8 cellular contexts compared by ENCODE assay signal in genomic region chr16:53504665-53505064, GRCh38. TPM values are rescaled to one million over a fixed set of nuclear protein-coding genes. Genes with fewer than 3 reads are reported as not detected.
DNase-seq lines count a peak whose midpoint lies in the region; ATAC-seq and TF ChIP-seq lines count a peak whose summit lies in the region.

No MANE protein-coding gene starts in this region.

- H3K36me3 Mint-ChIP-seq in CD4-positive, alpha-beta T cell (ENCODE audit: low read depth), result peaks cover 30% of the 10 kb centered on the region

- ATAC-seq in CD4-positive, alpha-beta T cell (ENCODE audit: poor library complexity), result no peak
- ATAC-seq in RWPE2 (ENCODE audit: low read depth), result no peak
- ATAC-seq in GM21529 (IDR thresholded peaks at IDR 0.05; ENCODE audit: unreplicated experiment), result no peak
- no peak for ATAC-seq in GM21447 (IDR thresholded peaks at IDR 0.05; ENCODE audit: unreplicated experiment)

- H2BK5ac ChIP-seq in neuronal stem cell (ENCODE audit: low read length), result no peak overlapping the region

- H2AFZ ChIP-seq in neuronal stem cell (ENCODE audit: low read length), result peak overlapping the region; percentile 89

- intact Hi-C loops in CD4-positive, alpha-beta T cell (cut with DNase I, micrococcal nuclease), result loop anchor here (5.0 kb wide), 4 partner anchors 47 to 377 kb away; partner anchors contain the start of genes FTO (in 1 of the 2) and RPGRIP1L (in 1 of the 2)

- POLR2A ChIA-PET in CD4-positive, alpha-beta T cell (lab: Charles Lee), result interaction anchor here (1.3 to 9.6 kb wide), 10 partner anchors 10 to 199 kb away, joined by 4 to 166 read pairs (median 16); partner anchors contain the start of genes FTO, RBL2 and RPGRIP1L

- peak overlapping the region; percentile 86 for H3K27ac Mint-ChIP-seq in CD4-positive, alpha-beta T cell

- CTCF ChIA-PET in CD4-positive, alpha-beta T cell (lab: Charles Lee), result no interaction called here

- H3K36me3 ChIP-seq in RWPE2 (ENCODE audit: low read depth) (no peaks in the 10 kb centered on the region), neuronal stem cell (replicated peaks in 1 of 2; ENCODE audit: control insufficient read depth in 2 of 2, insufficient read depth in 2 of 2, low read length in 2 of 2) (no peaks in the 10 kb centered on the region)
- H3K36me3 ChIP-seq in effector memory CD4-positive, alpha-beta T cell (ENCODE audit: control insufficient read depth, insufficient read depth, low read length), result no peaks in the 10 kb centered on the region

- H4K91ac ChIP-seq in neuronal stem cell (ENCODE audit: low read depth, low read length, poor library complexity), result no peak overlapping the region

- WGBS in neuronal stem cell (ENCODE audit: extremely low coverage in 2 of 2, insufficient read length in 2 of 2, insufficient replicate concordance in 1 of 2), 2 donors, result no CpG with 5 or more reads among the region's 7 CpGs

- H2BK15ac ChIP-seq in neuronal stem cell (ENCODE audit: low read length), result no peak overlapping the region

- H3K79me1 ChIP-seq in neuronal stem cell (ENCODE audit: low read depth, low read length), result no peaks in the 10 kb centered on the region

- H3K4me3 ChIP-seq in RWPE2 (ENCODE audit: severe bottlenecking) (no peak overlapping the region), neuronal stem cell (ENCODE audit: low read length in 2 of 2) (peak overlapping the region in 1 of 2 donors; percentile 78)
- H3K4me3 ChIP-seq in effector memory CD4-positive, alpha-beta T cell (ENCODE audit: insufficient read depth, low read depth, low read length, poor library complexity, severe bottlenecking), result peak overlapping the region; percentile 30

- H2BK12ac ChIP-seq in neuronal stem cell (ENCODE audit: low read length), result no peak overlapping the region

- H3K9me3 Mint-ChIP-seq in CD4-positive, alpha-beta T cell, result no peaks in the 10 kb centered on the region

- no peak overlapping the region for H3K4ac ChIP-seq in neuronal stem cell (ENCODE audit: low read length)

- no peak overlapping the region for H3K4me2 ChIP-seq in neuronal stem cell (ENCODE audit: insufficient read depth, low read length, poor library complexity, severe bottlenecking)

- no peak overlapping the region for H3K18ac ChIP-seq in neuronal stem cell (ENCODE audit: low read length)

- no peak overlapping the region for H2AK5ac ChIP-seq in neuronal stem cell (ENCODE audit: low read depth, low read length)

- no peaks in the 10 kb centered on the region for H3K27me3 Mint-ChIP-seq in CD4-positive, alpha-beta T cell

- no peak overlapping the region for H4K8ac ChIP-seq in neuronal stem cell (ENCODE audit: low read depth, low read length)

- no peak overlapping the region for H3K23ac ChIP-seq in neuronal stem cell (ENCODE audit: low read depth, low read length, poor library complexity)

- H3K4me3 Mint-ChIP-seq in CD4-positive, alpha-beta T cell, result peak overlapping the region; percentile 93

- peaks cover 55% of the 10 kb centered on the region for H3K4me1 Mint-ChIP-seq in CD4-positive, alpha-beta T cell (ENCODE audit: low read depth)

- no peak overlapping the region for H2BK120ac ChIP-seq in neuronal stem cell (ENCODE audit: low read depth, low read length)

- H3K9me3 ChIP-seq in CD4-positive, alpha-beta T cell (ENCODE audit: control insufficient read depth, low read length), result no peaks in the 10 kb centered on the region
- no peaks in the 10 kb centered on the region for H3K9me3 ChIP-seq in RWPE2 (ENCODE audit: severe bottlenecking)
- no peaks in the 10 kb centered on the region for H3K9me3 ChIP-seq in effector memory CD4-positive, alpha-beta T cell (ENCODE audit: control insufficient read depth, low read length)
- no peaks in the 10 kb centered on the region for H3K9me3 ChIP-seq in neuronal stem cell (replicated peaks in 1 of 2; ENCODE audit: control insufficient read depth in 2 of 2, insufficient read depth in 1 of 2, low read depth in 1 of 2, low read length in 2 of 2)

- H3K27me3 ChIP-seq in CD4-positive, alpha-beta T cell (ENCODE audit: control insufficient read depth, insufficient read depth, low read length), result no peaks in the 10 kb centered on the region
- H3K27me3 ChIP-seq in RWPE2 (ENCODE audit: insufficient read depth, poor library complexity, severe bottlenecking) (no peaks in the 10 kb centered on the region), neuronal stem cell (ENCODE audit: control insufficient read depth in 3 of 3, insufficient read depth in 3 of 3, low read depth in 1 of 3, low read length in 3 of 3) (peaks cover 0 to 3% (median 0%) of the 10 kb centered on the region in 3 experiments)
- no peaks in the 10 kb centered on the region for H3K27me3 ChIP-seq in effector memory CD4-positive, alpha-beta T cell (replicated peaks; ENCODE audit: control insufficient read depth, insufficient read depth, low read length, poor library complexity, severe bottlenecking)

- peak in 3 of 10 experiments; percentile 21 to 30 (median 27) for DNase-seq in CD4-positive, alpha-beta T cell
- DNase-seq in RWPE2 (ENCODE audit: low spot score) (no peak), neuronal stem cell (ENCODE audit: low spot score) (no peak), CD1c-positive myeloid dendritic cell (ENCODE audit: extremely low spot score) (no peak), NCI-H2227 treated with DMSO at 0.1 percent for 48 hours (lab: John Stamatoyannopoulos, UW) (no peak)
- DNase-seq in effector memory CD4-positive, alpha-beta T cell, result peak in 1 of 3 donors; percentile 42

- no peak overlapping the region for H3K9ac ChIP-seq in neuronal stem cell (ENCODE audit: low read depth, low read length, poor library complexity)

- H3K14ac ChIP-seq in neuronal stem cell (ENCODE audit: low read length), result no peak overlapping the region

- H3K4me1 ChIP-seq in RWPE2 (ENCODE audit: insufficient read depth, poor library complexity, severe bottlenecking) (peaks cover 18% of the 10 kb centered on the region), neuronal stem cell (ENCODE audit: control insufficient read depth in 2 of 2, insufficient read depth in 1 of 2, low read depth in 1 of 2, low read length in 2 of 2) (peaks cover 7 to 20% of the 10 kb centered on the region in 2 donors)
- peaks cover 30% of the 10 kb centered on the region for H3K4me1 ChIP-seq in effector memory CD4-positive, alpha-beta T cell (ENCODE audit: control insufficient read depth, insufficient read depth, low read length, poor library complexity, severe bottlenecking)

- H3K27ac ChIP-seq in CD4-positive, alpha-beta T cell (ENCODE audit: low read depth, low read length), result no peak overlapping the region
- H3K27ac ChIP-seq in RWPE2 (ENCODE audit: poor library complexity, severe bottlenecking), result peak overlapping the region; percentile 38
- H3K27ac ChIP-seq in effector memory CD4-positive, alpha-beta T cell (ENCODE audit: insufficient read depth, low read length, poor library complexity, severe bottlenecking), result peak overlapping the region; percentile 83
- no peak overlapping the region for H3K27ac ChIP-seq in neuronal stem cell (replicated peaks; ENCODE audit: low read length)

- TF ChIP-seq CTCF in CD4-positive, alpha-beta T cell (IDR thresholded peaks at IDR 0.05), result no peak
- no peak for TF ChIP-seq CTCF in RWPE2 (IDR thresholded peaks at IDR 0.05; ENCODE audit: poor library complexity, severe bottlenecking)

RNA-seq across cellular contexts. Expression of gene AKTIP, which starts 1.7 kb away (rescaled TPM):
- 10 to 100 TPM; 51.2 to 53.3 TPM for total RNA-seq in CD4-positive, alpha-beta T cell
- 13.5 TPM for polyA plus RNA-seq in neuronal stem cell (2013, experiment 1 of 2)
- polyA plus RNA-seq in neuronal stem cell (2013, experiment 2 of 2), result 15.3 TPM

Comparison
In these comparisons a context has a peak if more than half of its experiments do, and no peak if none do; other contexts are left out.
1. H3K27ac ChIP-seq: peak in RWPE2 (single experiment) and effector memory CD4-positive, alpha-beta T cell (single experiment); none in CD4-positive, alpha-beta T cell (single experiment) and neuronal stem cell (single experiment).